16 cellular contexts compared by ENCODE assay signal in genomic region chr10:76763360-76763759, GRCh38.
DNase-seq lines count a peak whose midpoint lies in the region; ATAC-seq and TF ChIP-seq lines count a peak whose summit lies in the region.
"Had no signal": no experiment of that assay in that cellular context is flagged by ENCODE, and none has a peak within 500 bp of the region (broad histone marks: within the 10 kb centered on the region; RNA-seq: fewer than 3 reads in every experiment).

No MANE protein-coding gene starts in this region.

- POLR2A ChIA-PET in HEK293 (lab: Yijun Ruan, JAX), result no interaction called here
- POLR2A ChIA-PET in activated CD4-positive, alpha-beta T cell treated with anti-CD3 and anti-CD28 coated beads for 36 hours (lab: Charles Lee), result no interaction called here

- H3K9me3 Mint-ChIP-seq in activated CD4-positive, alpha-beta T cell treated with anti-CD3 and anti-CD28 coated beads for 36 hours (ENCODE audit: low read depth), result no peaks in the 10 kb centered on the region

- no peak overlapping the region for H3K4me3 Mint-ChIP-seq in activated CD4-positive, alpha-beta T cell treated with anti-CD3 and anti-CD28 coated beads for 36 hours
- H3K4me3 Mint-ChIP-seq: CD14-positive monocyte; CD8-positive, alpha-beta T cell; IgD-negative memory B cell had no signal

- peaks cover 2% of the 10 kb centered on the region for H3K27me3 Mint-ChIP-seq in activated CD4-positive, alpha-beta T cell treated with anti-CD3 and anti-CD28 coated beads for 36 hours

- TF ChIP-seq CTCF in HEK293 (tag by site-specific recombination; IDR thresholded peaks at IDR 0.05), result no peak
- TF ChIP-seq CTCF in psoas muscle (IDR thresholded peaks at IDR 0.05), result no peak
- TF ChIP-seq CTCF in GM10266 (IDR thresholded peaks at IDR 0.05; ENCODE audit: control insufficient read depth, insufficient read depth, low read depth, missing control alignments), result no peak

- in situ Hi-C loops in KBM-7 (cut with MboI; ENCODE audit: low pct_unique_long_range_greater_than_20kb, low sequenced_read_pairs), result no loop called here

- peak; percentile 55 for DNase-seq in NCI-H2171 treated with DMSO at 0.1 percent for 48 hours (lab: John Stamatoyannopoulos, UW)
- DNase-seq in psoas muscle, result no peak
- no peak for DNase-seq in activated CD4-positive, alpha-beta T cell treated with anti-CD3 and anti-CD28 coated beads for 36 hours
- no peak for DNase-seq in KBM-7
- DNase-seq in GM10266 (ENCODE audit: extremely low spot score), result no peak
- DNase-seq: CD8-positive, alpha-beta T cell; COR-L47; DND-41; GDM1; GM23248 had no signal

- H3K36me3 ChIP-seq in HEK293 (ENCODE audit: control insufficient read depth in 2 of 2, insufficient read depth in 1 of 2, low read length in 2 of 2), result no peaks in the 10 kb centered on the region
- no peaks in the 10 kb centered on the region for H3K36me3 ChIP-seq in psoas muscle (ENCODE audit: insufficient read depth in 1 of 2, low read depth in 1 of 2)

- ATAC-seq in esophagus mucosa (peak; percentile 53), psoas muscle (peak; percentile 71 to 89 (median 82)), GM19328 (IDR thresholded peaks at IDR 0.05; ENCODE audit: unreplicated experiment) (no peak)
- ATAC-seq in activated CD4-positive, alpha-beta T cell treated with anti-CD3 and anti-CD28 coated beads for 36 hours, result no peak
- ATAC-seq: CD8-positive, alpha-beta T cell; HCT116 had no signal

- H3K4me1 ChIP-seq in HEK293 (ENCODE audit: control insufficient read depth, insufficient read depth, low read length) (no peaks in the 10 kb centered on the region), psoas muscle (peaks cover 13% of the 10 kb centered on the region)

- intact Hi-C loops in psoas muscle (cut with DNase I), result no loop called here
- intact Hi-C loops in activated CD4-positive, alpha-beta T cell treated with anti-CD3 and anti-CD28 coated beads for 36 hours (cut with DNase I, micrococcal nuclease), result no loop called here

- no peak overlapping the region for H3K27ac ChIP-seq in HEK293 (ENCODE audit: extremely low read depth, low read depth, low read length)
- H3K27ac ChIP-seq in psoas muscle, result peak overlapping the region; percentile 5
- H3K27ac ChIP-seq: GM23248 had no signal

- no peaks in the 10 kb centered on the region for H3K27me3 ChIP-seq in psoas muscle (ENCODE audit: insufficient read depth in 3 of 3, low read length in 2 of 3)

- H3K36me3 Mint-ChIP-seq in activated CD4-positive, alpha-beta T cell treated with anti-CD3 and anti-CD28 coated beads for 36 hours (ENCODE audit: low read depth), result no peaks in the 10 kb centered on the region
- H3K36me3 Mint-ChIP-seq: CD14-positive monocyte; CD8-positive, alpha-beta T cell; IgD-negative memory B cell had no signal

- 23 to 37% (median 30%) methylated on average over 1 of the region's 1 CpG for WGBS in psoas muscle, 3 donors

- CTCF ChIA-PET in HEK293 (lab: Yijun Ruan, JAX), result no interaction called here
- CTCF ChIA-PET in activated CD4-positive, alpha-beta T cell treated with anti-CD3 and anti-CD28 coated beads for 36 hours (lab: Charles Lee), result no interaction called here

- no peak overlapping the region for H3K4me3 ChIP-seq in HEK293 (ENCODE audit: low read depth, low read length)
- H3K4me3 ChIP-seq in psoas muscle, result peak overlapping the region; percentile 36
- H3K4me3 ChIP-seq: GM23248 had no signal

- H3K27ac Mint-ChIP-seq in activated CD4-positive, alpha-beta T cell treated with anti-CD3 and anti-CD28 coated beads for 36 hours, result no peak overlapping the region
- H3K27ac Mint-ChIP-seq: CD14-positive monocyte; CD8-positive, alpha-beta T cell; IgD-negative memory B cell had no signal

- H3K4me1 Mint-ChIP-seq in activated CD4-positive, alpha-beta T cell treated with anti-CD3 and anti-CD28 coated beads for 36 hours, result no peaks in the 10 kb centered on the region
- H3K4me1 Mint-ChIP-seq: CD14-positive monocyte, IgD-negative memory B cell had no signal

- H3K9me3 ChIP-seq in HEK293 (ENCODE audit: control insufficient read depth, insufficient read depth, low read depth, low read length) (no peaks in the 10 kb centered on the region), psoas muscle (no peaks in the 10 kb centered on the region)

TF ChIP-seq in HEK293, 187 proteins besides CTCF, POLR2A, EP300 and RAD21:
- no peak for TF ChIP-seq MZF1 (tag by site-specific recombination; IDR thresholded peaks at IDR 0.05; ENCODE audit: borderline replicate concordance)
- TF ChIP-seq GLIS2 (tag by site-specific recombination; IDR thresholded peaks at IDR 0.05), result no peak
- no peak for TF ChIP-seq ZNF341 (tag by site-specific recombination; IDR thresholded peaks at IDR 0.05; ENCODE audit: low read depth)
- TF ChIP-seq ZNF707 (tag by site-specific recombination; IDR thresholded peaks at IDR 0.05), result no peak
- TF ChIP-seq ZNF626 (tag by site-specific recombination; IDR thresholded peaks at IDR 0.05), result 0 out of 2 replicates have a peak, but pooled peaks have one; percentile 20
- TF ChIP-seq ZNF146 (tag by site-specific recombination; IDR thresholded peaks at IDR 0.05), result no peak
- no peak for TF ChIP-seq BCL6B (tag by site-specific recombination; IDR thresholded peaks at IDR 0.05)
- TF ChIP-seq INSM2 (tag by site-specific recombination; IDR thresholded peaks at IDR 0.05), result no peak
- 0 out of 2 replicates have a peak, but pooled peaks have one; percentile 25 for TF ChIP-seq ZNF629 (tag by site-specific recombination; IDR thresholded peaks at IDR 0.05)
- no peak for TF ChIP-seq BCL11A (tag by site-specific recombination; IDR thresholded peaks at IDR 0.05; ENCODE audit: low read depth)
TF ChIP-seq in HEK293: peak in this region for 2.

Comparison
In these comparisons a context has a peak if more than half of its experiments do, and no peak if none do; other contexts are left out.
1. ATAC-seq: peak in esophagus mucosa (single experiment) and psoas muscle (4 of 4); none in activated CD4-positive, alpha-beta T cell treated with anti-CD3 and anti-CD28 coated beads for 36 hours (single experiment) and GM19328 (single experiment).